Comparison of ENCODE assay signal across 2 cellular contexts in genomic region chr7:81632418-81632817, GRCh38.
TF ChIP-seq lines count a peak whose summit lies in the region.

No MANE protein-coding gene starts in this region.

TF ChIP-seq in GM23338, 12 proteins besides CTCF, POLR2A, EP300 and RAD21 (continued from another document):
- TF ChIP-seq NANOG (IDR thresholded peaks at IDR 0.05; ENCODE audit: borderline replicate concordance) (no peak), ZNF114 (CRISPR knock-in tag; IDR thresholded peaks at IDR 0.05) (no peak), REST (IDR thresholded peaks at IDR 0.05; ENCODE audit: unreplicated experiment) (no peak), ZNF331 (CRISPR knock-in tag; IDR thresholded peaks at IDR 0.05; ENCODE audit: low read depth) (no peak), POLR2AphosphoS5 (IDR thresholded peaks at IDR 0.05; ENCODE audit: low read depth) (no peak), STAT1 (IDR thresholded peaks at IDR 0.05; ENCODE audit: unreplicated experiment) (no peak), EZH2phosphoT487 (IDR thresholded peaks at IDR 0.05; ENCODE audit: unreplicated experiment) (no peak), EZH2 (IDR thresholded peaks at IDR 0.05; ENCODE audit: low read depth, unreplicated experiment) (no peak), ZNF462 (CRISPR knock-in tag; IDR thresholded peaks at IDR 0.05) (no peak)
- TF ChIP-seq, protein P1, sequence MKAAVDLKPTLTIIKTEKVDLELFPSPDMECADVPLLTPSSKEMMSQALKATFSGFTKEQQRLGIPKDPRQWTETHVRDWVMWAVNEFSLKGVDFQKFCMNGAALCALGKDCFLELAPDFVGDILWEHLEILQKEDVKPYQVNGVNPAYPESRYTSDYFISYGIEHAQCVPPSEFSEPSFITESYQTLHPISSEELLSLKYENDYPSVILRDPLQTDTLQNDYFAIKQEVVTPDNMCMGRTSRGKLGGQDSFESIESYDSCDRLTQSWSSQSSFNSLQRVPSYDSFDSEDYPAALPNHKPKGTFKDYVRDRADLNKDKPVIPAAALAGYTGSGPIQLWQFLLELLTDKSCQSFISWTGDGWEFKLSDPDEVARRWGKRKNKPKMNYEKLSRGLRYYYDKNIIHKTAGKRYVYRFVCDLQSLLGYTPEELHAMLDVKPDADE (IDR thresholded peaks at IDR 0.05) = no peak

TF ChIP-seq in GM12878, 131 proteins besides CTCF, POLR2A, EP300 and RAD21 (continued from another document):
- TF ChIP-seq SRF (IDR thresholded peaks at IDR 0.05; ENCODE audit: low read depth in 2 of 2, low read length in 2 of 2) = 0 out of 4 replicates have a peak, but pooled peaks of 1 of the 2 experiments have one; percentile 27
- no peak for TF ChIP-seq RAD51 (IDR thresholded peaks at IDR 0.05)
- peak; percentile 33; the same call in 1 of the 2 replicates for TF ChIP-seq NFIC (IDR thresholded peaks at IDR 0.05; ENCODE audit: low read depth, low read length)
- no peak for TF ChIP-seq RBBP5 (conservative IDR thresholded peaks at IDR 0.05)
- peak; percentile 27; the same call in 1 of the 2 replicates for TF ChIP-seq RUNX3 (IDR thresholded peaks at IDR 0.05; ENCODE audit: low read length)
- no peak for TF ChIP-seq TBL1XR1 (IDR thresholded peaks at IDR 0.05; ENCODE audit: low read depth, low read length)
- TF ChIP-seq CBFB (IDR thresholded peaks at IDR 0.05; ENCODE audit: low read depth) = no peak
TF ChIP-seq in GM12878: peak in this region for 3.
